Comparison of ENCODE assay signal across 20 cellular contexts in genomic region chr2:187854801-187855200, GRCh38.
"Had no signal": no experiment of that assay in that cellular context is flagged by ENCODE, and none has a peak within 500 bp of the region (broad histone marks: within the 10 kb centered on the region; RNA-seq: fewer than 3 reads in every experiment).

No MANE protein-coding gene starts in this region.

- H3K9me3 ChIP-seq: colonic mucosa, esophagus squamous epithelium, gastroesophageal sphincter, heart left ventricle, left lung, lower lobe of right lung had no signal

- H3K4me2 ChIP-seq: hepatocyte had no signal

- H3K27me3 ChIP-seq: colonic mucosa, esophagus squamous epithelium, foreskin keratinocyte, gastroesophageal sphincter, heart left ventricle, hepatocyte, left lung had no signal

- DNase-seq: colonic mucosa; cortex of kidney; effector CD8-positive, alpha-beta T cell; effector memory CD8-positive, alpha-beta T cell; endodermal cell; erythroblast; esophagus squamous epithelium; foreskin keratinocyte; heart left ventricle; hypothalamus; left cardiac atrium; left ventricle myocardium superior; lower lobe of right lung; mesenchymal stem cell; midbrain; naive thymus-derived CD4-positive, alpha-beta T cell had no signal

- H3K36me3 ChIP-seq: colonic mucosa, esophagus squamous epithelium, gastroesophageal sphincter, heart left ventricle, left lung, lower lobe of right lung had no signal

- H3K27ac ChIP-seq: colonic mucosa, epithelial cell of prostate, esophagus squamous epithelium, foreskin keratinocyte, gastroesophageal sphincter, heart left ventricle, hepatocyte, left lung, lower lobe of right lung had no signal

- H3K4me3 ChIP-seq: colonic mucosa, esophagus squamous epithelium, gastroesophageal sphincter, heart left ventricle, hepatocyte, left lung, lower lobe of right lung had no signal

- H2AFZ ChIP-seq: hepatocyte had no signal

- H3K4me1 ChIP-seq: colonic mucosa, esophagus squamous epithelium, foreskin keratinocyte, gastroesophageal sphincter, heart left ventricle, left lung, lower lobe of right lung had no signal
